In genomic region chr1:230142608-230143209, GRCh38 we compare ENCODE assay signal across 23 cellular contexts.
DNase-seq lines count a peak whose midpoint lies in the region; ATAC-seq and TF ChIP-seq lines count a peak whose summit lies in the region.
"Had no signal": no experiment of that assay in that cellular context is flagged by ENCODE, and none has a peak within 500 bp of the region (broad histone marks: within the 10 kb centered on the region; RNA-seq: fewer than 3 reads in every experiment).

No MANE protein-coding gene starts in this region.

- no peak for TF ChIP-seq CTCF in Loucy (conservative IDR thresholded peaks at IDR 0.05; ENCODE audit: low read length)
- no peak for TF ChIP-seq CTCF in neural progenitor cell (IDR thresholded peaks at IDR 0.05)
- TF ChIP-seq CTCF in type B pancreatic cell (conservative IDR thresholded peaks at IDR 0.05): no peak
- TF ChIP-seq CTCF in esophagus squamous epithelium (IDR thresholded peaks at IDR 0.05): no peak

- H3K4me2 ChIP-seq in Loucy (ENCODE audit: low read depth, low read length, poor library complexity, severe bottlenecking) (peak overlapping the region; percentile 27), neural progenitor cell (no peak overlapping the region)

- H3F3A ChIP-seq in Loucy (ENCODE audit: low read depth) (no peaks in the 10 kb centered on the region), neural progenitor cell (ENCODE audit: low read depth) (peaks cover 8% of the 10 kb centered on the region)

- H3K9me3 ChIP-seq in Loucy (ENCODE audit: insufficient read depth, low read depth, low read length): no peaks in the 10 kb centered on the region
- H3K9me3 ChIP-seq in neural progenitor cell (ENCODE audit: low read depth): no peaks in the 10 kb centered on the region
- no peaks in the 10 kb centered on the region for H3K9me3 ChIP-seq in esophagus squamous epithelium
- H3K9me3 ChIP-seq: body of pancreas, transverse colon had no signal

- H3K27me3 Mint-ChIP-seq in dendritic cell treated with granulocyte-macrophage colony-stimulating factor and Interleukin-4, amounts not matched to agents 40 ng/mL and 50 ng/mL, for 4 days: no peaks in the 10 kb centered on the region
- H3K27me3 Mint-ChIP-seq in neural progenitor cell (ENCODE audit: insufficient read depth, low read depth) (peaks cover 8% of the 10 kb centered on the region), type B pancreatic cell (no peaks in the 10 kb centered on the region)
- H3K27me3 Mint-ChIP-seq: activated B cell treated with CpG ODN at 0.5 μM for 24 hours; activated CD4-positive, alpha-beta memory T cell treated with anti-CD3 and anti-CD28 coated beads, Interleukin-2, amount 10 ng/mL, durations not matched to agents 7 days and 5 days; activated naive CD4-positive, alpha-beta T cell treated with anti-CD3 and anti-CD28 coated beads, Interleukin-2, amount 10 ng/mL, durations not matched to agents 7 days and 5 days; activated T-cell treated with anti-CD3 and anti-CD28 coated beads, Interleukin-2, amount 50 U/mL, for 24 hours had no signal

- H3K4me1 Mint-ChIP-seq in dendritic cell treated with granulocyte-macrophage colony-stimulating factor and Interleukin-4, amounts not matched to agents 40 ng/mL and 50 ng/mL, for 4 days (ENCODE audit: low read depth): peaks cover 70% of the 10 kb centered on the region
- H3K4me1 Mint-ChIP-seq in neural progenitor cell (peaks cover 75% of the 10 kb centered on the region), type B pancreatic cell (ENCODE audit: unreplicated experiment) (peaks cover 64% of the 10 kb centered on the region)

- no peak overlapping the region for H3K27ac ChIP-seq in neural progenitor cell
- no peak overlapping the region for H3K27ac ChIP-seq in esophagus squamous epithelium
- H3K27ac ChIP-seq: epithelial cell of prostate, GM23248 had no signal

- H3K27ac Mint-ChIP-seq in dendritic cell treated with granulocyte-macrophage colony-stimulating factor and Interleukin-4, amounts not matched to agents 40 ng/mL and 50 ng/mL, for 4 days: peak overlapping the region; percentile 33
- H3K27ac Mint-ChIP-seq in neural progenitor cell (peak overlapping the region; percentile 60), type B pancreatic cell (no peak overlapping the region)
- H3K27ac Mint-ChIP-seq: activated B cell treated with CpG ODN at 0.5 μM for 24 hours; activated CD4-positive, alpha-beta memory T cell treated with anti-CD3 and anti-CD28 coated beads, Interleukin-2, amount 10 ng/mL, durations not matched to agents 7 days and 5 days; activated naive CD4-positive, alpha-beta T cell treated with anti-CD3 and anti-CD28 coated beads, Interleukin-2, amount 10 ng/mL, durations not matched to agents 7 days and 5 days; T-helper 2 cell treated with Interferon-gamma antibody and Interleukin-4, amounts not matched to agents 5 μg/mL and 100 μg/mL, for 36 hours had no signal

- no peaks in the 10 kb centered on the region for H3K9me3 Mint-ChIP-seq in dendritic cell treated with granulocyte-macrophage colony-stimulating factor and Interleukin-4, amounts not matched to agents 40 ng/mL and 50 ng/mL, for 4 days
- H3K9me3 Mint-ChIP-seq in neural progenitor cell (no peaks in the 10 kb centered on the region), type B pancreatic cell (no peaks in the 10 kb centered on the region)
- H3K9me3 Mint-ChIP-seq: activated B cell treated with CpG ODN at 0.5 μM for 24 hours; activated CD4-positive, alpha-beta memory T cell treated with anti-CD3 and anti-CD28 coated beads, Interleukin-2, amount 10 ng/mL, durations not matched to agents 7 days and 5 days; activated naive CD4-positive, alpha-beta T cell treated with anti-CD3 and anti-CD28 coated beads, Interleukin-2, amount 10 ng/mL, durations not matched to agents 7 days and 5 days; activated T-cell treated with anti-CD3 and anti-CD28 coated beads, Interleukin-2, amount 50 U/mL, for 24 hours; T-helper 2 cell treated with Interferon-gamma antibody and Interleukin-4, amounts not matched to agents 5 μg/mL and 100 μg/mL, for 36 hours had no signal

- H2AFZ ChIP-seq in Loucy (ENCODE audit: low read length) (no peak overlapping the region), neural progenitor cell (replicated peaks) (no peak overlapping the region)
- H2AFZ ChIP-seq: GM23248 had no signal

- DNase-seq in COR-L47 (lab: John Stamatoyannopoulos, UW) (peak; percentile 6), neural progenitor cell (ENCODE audit: low spot score) (no peak), type B pancreatic cell (ENCODE audit: extremely low spot score, unreplicated experiment) (no peak), esophagus squamous epithelium (lab: John Stamatoyannopoulos, UW) (no peak)
- DNase-seq: activated B cell treated with CpG ODN at 0.5 μM for 24 hours; activated CD4-positive, alpha-beta memory T cell treated with anti-CD3 and anti-CD28 coated beads, Interleukin-2, amount 10 ng/mL, durations not matched to agents 7 days and 5 days; activated naive CD4-positive, alpha-beta T cell treated with anti-CD3 and anti-CD28 coated beads, Interleukin-2, amount 10 ng/mL, durations not matched to agents 7 days and 5 days; activated T-cell treated with anti-CD3 and anti-CD28 coated beads, Interleukin-2, amount 50 U/mL, for 24 hours; body of pancreas; dermis blood vessel endothelial cell; foreskin melanocyte; GM23248; Karpas-422; NCI-H1092 treated with DMSO at 0.1 percent for 48 hours; NCI-H526 treated with DMSO at 0.1 percent for 48 hours; PC-3; transverse colon had no signal

- no peak for ATAC-seq in GM18873 (IDR thresholded peaks at IDR 0.05; ENCODE audit: low FRiP score, unreplicated experiment)
- ATAC-seq in GM21717 (IDR thresholded peaks at IDR 0.05; ENCODE audit: unreplicated experiment): no peak
- ATAC-seq: body of pancreas, PC-3 had no signal

- no peaks in the 10 kb centered on the region for H3K36me3 Mint-ChIP-seq in dendritic cell treated with granulocyte-macrophage colony-stimulating factor and Interleukin-4, amounts not matched to agents 40 ng/mL and 50 ng/mL, for 4 days (ENCODE audit: low read depth)
- H3K36me3 Mint-ChIP-seq in neural progenitor cell (peaks cover 4% of the 10 kb centered on the region), type B pancreatic cell (no peaks in the 10 kb centered on the region)
- H3K36me3 Mint-ChIP-seq: activated naive CD4-positive, alpha-beta T cell treated with anti-CD3 and anti-CD28 coated beads, Interleukin-2, amount 10 ng/mL, durations not matched to agents 7 days and 5 days had no signal

- TF ChIP-seq POLR2A in esophagus squamous epithelium (IDR thresholded peaks at IDR 0.05): no peak

- H3K4me3 Mint-ChIP-seq in dendritic cell treated with granulocyte-macrophage colony-stimulating factor and Interleukin-4, amounts not matched to agents 40 ng/mL and 50 ng/mL, for 4 days: no peak overlapping the region
- H3K4me3 Mint-ChIP-seq in neural progenitor cell (no peak overlapping the region), type B pancreatic cell (no peak overlapping the region)
- H3K4me3 Mint-ChIP-seq: activated B cell treated with CpG ODN at 0.5 μM for 24 hours; activated CD4-positive, alpha-beta memory T cell treated with anti-CD3 and anti-CD28 coated beads, Interleukin-2, amount 10 ng/mL, durations not matched to agents 7 days and 5 days; activated naive CD4-positive, alpha-beta T cell treated with anti-CD3 and anti-CD28 coated beads, Interleukin-2, amount 10 ng/mL, durations not matched to agents 7 days and 5 days; activated T-cell treated with anti-CD3 and anti-CD28 coated beads, Interleukin-2, amount 50 U/mL, for 24 hours; T-helper 2 cell treated with Interferon-gamma antibody and Interleukin-4, amounts not matched to agents 5 μg/mL and 100 μg/mL, for 36 hours had no signal

- H3K27me3 ChIP-seq in Loucy (ENCODE audit: insufficient read depth, low read length, poor library complexity, severe bottlenecking) (no peaks in the 10 kb centered on the region), neural progenitor cell (no peaks in the 10 kb centered on the region), esophagus squamous epithelium (no peaks in the 10 kb centered on the region)
- H3K27me3 ChIP-seq: body of pancreas, transverse colon had no signal

- no peaks in the 10 kb centered on the region for H3K9me2 ChIP-seq in Loucy (replicated peaks; ENCODE audit: low read depth, low read length)

- intact Hi-C loops in dendritic cell treated with granulocyte-macrophage colony-stimulating factor and Interleukin-4, amounts not matched to agents 40 ng/mL and 50 ng/mL, for 4 days (cut with micrococcal nuclease): no loop called here
- intact Hi-C loops in esophagus squamous epithelium (cut with DNase I): no loop called here

- H3K79me2 ChIP-seq in Loucy (ENCODE audit: insufficient read depth, low read length) (peaks cover 100% of the 10 kb centered on the region), neural progenitor cell (ENCODE audit: low read depth) (peaks cover 36% of the 10 kb centered on the region)

- H3K36me3 ChIP-seq in Loucy (ENCODE audit: insufficient read depth, low read length) (peaks cover 32% of the 10 kb centered on the region; the same call in 1 of the 2 replicates), neural progenitor cell (no peaks in the 10 kb centered on the region), esophagus squamous epithelium (no peaks in the 10 kb centered on the region)
- H3K36me3 ChIP-seq: transverse colon had no signal

- H4K20me1 ChIP-seq in Loucy (ENCODE audit: insufficient read depth, low read length, poor library complexity, severe bottlenecking) (peaks cover 79% of the 10 kb centered on the region), neural progenitor cell (ENCODE audit: low read depth) (peaks cover 95% of the 10 kb centered on the region)

- peaks cover 45% of the 10 kb centered on the region for H3K4me1 ChIP-seq in Loucy (ENCODE audit: insufficient read depth, low read length, poor library complexity, severe bottlenecking)
- peaks cover 38% of the 10 kb centered on the region for H3K4me1 ChIP-seq in neural progenitor cell
- H3K4me1 ChIP-seq in esophagus squamous epithelium: peaks cover 0 to 70% (median 9%) of the 10 kb centered on the region in 3 donors

- H3K9ac ChIP-seq in Loucy (ENCODE audit: low read depth, low read length, poor library complexity, severe bottlenecking) (no peak overlapping the region), neural progenitor cell (no peak overlapping the region)
- H3K9ac ChIP-seq: GM23248 had no signal

- H3K4me3 ChIP-seq in Loucy (ENCODE audit: low read length, poor library complexity, severe bottlenecking) (no peak overlapping the region), neural progenitor cell (no peak overlapping the region), esophagus squamous epithelium (no peak overlapping the region)
- H3K4me3 ChIP-seq: body of pancreas, GM23248, transverse colon had no signal

- WGBS in esophagus squamous epithelium, 2 donors: 75 to 80% methylated on average over 3 to 5 of the region's 5 CpGs
